8 cellular contexts compared by ENCODE assay signal in genomic region chr10:102352066-102352715, GRCh38. TPM values are rescaled to one million over a fixed set of nuclear protein-coding genes. Genes with fewer than 3 reads are reported as not detected.
A peak's percentile ranks its signal among the peaks of the same experiment; 100 is the strongest.
DNase-seq lines count a peak whose midpoint lies in the region; ATAC-seq and TF ChIP-seq lines count a peak whose summit lies in the region.

No MANE protein-coding gene starts in this region.

- no peak overlapping the region for H3K27ac Mint-ChIP-seq in activated naive CD4-positive, alpha-beta T cell treated with anti-CD3 and anti-CD28 coated beads, Interleukin-2, amount 10 ng/mL, durations not matched to agents 7 days and 5 days

- no peak overlapping the region for H3K4me3 Mint-ChIP-seq in activated naive CD4-positive, alpha-beta T cell treated with anti-CD3 and anti-CD28 coated beads, Interleukin-2, amount 10 ng/mL, durations not matched to agents 7 days and 5 days

- CTCF ChIA-PET in SK-N-SH (lab: Yijun Ruan, JAX): interaction anchor here (0.6 to 21.0 kb wide), 50 partner anchors 9 to 260 kb away, joined by 3 to 824 read pairs (median 5); partner anchors contain the start of genes C10orf95, ELOVL3, GBF1 and NFKB2
- CTCF ChIA-PET in activated naive CD4-positive, alpha-beta T cell treated with anti-CD3 and anti-CD28 coated beads, Interleukin-2, amount 10 ng/mL, durations not matched to agents 7 days and 5 days (lab: Charles Lee): interaction anchor here (0.6 to 19.4 kb wide), 37 partner anchors 10 to 275 kb away, joined by 3 to 693 read pairs (median 4); partner anchors contain the start of genes ELOVL3, GBF1 and PITX3

- no peaks in the 10 kb centered on the region for H3K9me2 ChIP-seq in SK-N-SH

- H2AFZ ChIP-seq in SK-N-SH (ENCODE audit: low read depth): no peak overlapping the region

- no peak for TF ChIP-seq EP300 in SK-N-SH (IDR thresholded peaks at IDR 0.05; ENCODE audit: borderline replicate concordance in 1 of 2, low read depth in 1 of 2, low read length in 1 of 2)

- peak; percentile 96 for TF ChIP-seq CTCF in SK-N-SH (IDR thresholded peaks at IDR 0.05)

- peaks cover 22 to 41% of the 10 kb centered on the region in 2 experiments for H3K36me3 ChIP-seq in SK-N-SH (replicated peaks in 1 of 2; ENCODE audit: control insufficient read depth in 1 of 2, insufficient read depth in 2 of 2, low read length in 1 of 2)
- peaks cover 6 to 7% of the 10 kb centered on the region in 2 donors for H3K36me3 ChIP-seq in aorta (ENCODE audit: control insufficient read depth in 1 of 2, insufficient read depth in 2 of 2, low read length in 1 of 2)

- intact Hi-C loops in head of caudate nucleus (cut with DNase I): loop anchor here (2.0 to 10.0 kb wide), 2 partner anchors 121 to 187 kb away; no protein-coding TSS in a partner anchor
- intact Hi-C loops in aorta (cut with DNase I): loop anchor here in 1 of 2 donors (2.0 to 10.0 kb wide), 2 partner anchors 123 to 187 kb away; no protein-coding TSS in a partner anchor

- no peak overlapping the region for H3K9ac ChIP-seq in SK-N-SH

- H3K9me3 ChIP-seq in SK-N-SH: no peaks in the 10 kb centered on the region
- no peaks in the 10 kb centered on the region for H3K9me3 ChIP-seq in aorta (ENCODE audit: control insufficient read depth, low read length)

- peaks cover 3% of the 10 kb centered on the region for H3F3A ChIP-seq in SK-N-SH (replicated peaks; ENCODE audit: insufficient read depth)

- H3K36me3 Mint-ChIP-seq in activated naive CD4-positive, alpha-beta T cell treated with anti-CD3 and anti-CD28 coated beads, Interleukin-2, amount 10 ng/mL, durations not matched to agents 7 days and 5 days: peaks cover 33% of the 10 kb centered on the region

- no peaks in the 10 kb centered on the region for H3K4me1 Mint-ChIP-seq in activated naive CD4-positive, alpha-beta T cell treated with anti-CD3 and anti-CD28 coated beads, Interleukin-2, amount 10 ng/mL, durations not matched to agents 7 days and 5 days

- POLR2A ChIA-PET in SK-N-SH (lab: Yijun Ruan, JAX): interaction anchor here (1.7 kb wide), 1 partner anchor 122 kb away, joined by 6 read pairs; no protein-coding TSS in a partner anchor

- 0 out of 2 replicates have a peak, but pooled peaks cover 6% of the 10 kb centered on the region for H3K79me2 ChIP-seq in SK-N-SH (ENCODE audit: insufficient read depth)

- H3K27me3 ChIP-seq in SK-N-SH (ENCODE audit: insufficient read depth): no peaks in the 10 kb centered on the region
- no peaks in the 10 kb centered on the region for H3K27me3 ChIP-seq in aorta (ENCODE audit: control insufficient read depth in 1 of 2, insufficient read depth in 2 of 2, low read length in 1 of 2)

- H3K4me1 ChIP-seq in SK-N-SH (ENCODE audit: control insufficient read depth in 1 of 2, insufficient read depth in 2 of 2, low read depth in 1 of 2, low read length in 1 of 2) (no peaks in the 10 kb centered on the region), aorta (ENCODE audit: control insufficient read depth in 1 of 2, insufficient read depth in 2 of 2, low read length in 2 of 2) (no peaks in the 10 kb centered on the region)

- DNase-seq in DMS79 treated with DMSO at 0.1 percent for 48 hours (lab: John Stamatoyannopoulos, UW) (peak; percentile 25), M059J (ENCODE audit: low read depth) (peak; percentile 60), SK-N-SH (peak; percentile 78), head of caudate nucleus (peak in 40 of 42 donors; percentile 7 to 84 (median 61)), putamen (ENCODE audit: low spot score) (peak; percentile 13), aorta (peak; percentile 60 to 80)
- DNase-seq in activated naive CD4-positive, alpha-beta T cell treated with anti-CD3 and anti-CD28 coated beads, Interleukin-2, amount 10 ng/mL, durations not matched to agents 7 days and 5 days: peak; percentile 84

- WGBS in SK-N-SH (ENCODE audit: low lambda C conversion rate): 70% methylated on average over 7 of the region's 7 CpGs
- 71 to 77% methylated on average over 7 of the region's 7 CpGs for WGBS in aorta, 2 donors

- no peaks in the 10 kb centered on the region for H3K27me3 Mint-ChIP-seq in activated naive CD4-positive, alpha-beta T cell treated with anti-CD3 and anti-CD28 coated beads, Interleukin-2, amount 10 ng/mL, durations not matched to agents 7 days and 5 days

- peak; percentile 76 for ATAC-seq in aorta (ENCODE audit: low FRiP score)
- no peak for ATAC-seq in HG03135 (IDR thresholded peaks at IDR 0.05; ENCODE audit: unreplicated experiment)

- H3K4me3 ChIP-seq in SK-N-SH (ENCODE audit: low read depth in 2 of 2, low read length in 1 of 2): no peak overlapping the region; a peak in 1 of 4 replicates
- no peak overlapping the region for H3K4me3 ChIP-seq in aorta (ENCODE audit: low read length in 2 of 2)

- H3K27ac ChIP-seq in SK-N-SH (ENCODE audit: low read depth in 2 of 2, low read length in 1 of 2) (no peak overlapping the region), aorta (ENCODE audit: low read depth in 1 of 2, low read length in 2 of 2) (no peak overlapping the region)

- H4K20me1 ChIP-seq in SK-N-SH (ENCODE audit: insufficient read depth): peaks cover 12% of the 10 kb centered on the region

- no peak overlapping the region for H3K4me2 ChIP-seq in SK-N-SH

- H3K9me3 Mint-ChIP-seq in activated naive CD4-positive, alpha-beta T cell treated with anti-CD3 and anti-CD28 coated beads, Interleukin-2, amount 10 ng/mL, durations not matched to agents 7 days and 5 days: no peaks in the 10 kb centered on the region

- peak; percentile 83 for TF ChIP-seq RAD21 in SK-N-SH (IDR thresholded peaks at IDR 0.05; ENCODE audit: low read length)

TF ChIP-seq in SK-N-SH, 30 proteins besides CTCF, POLR2A, EP300 and RAD21:
- no peak for TF ChIP-seq POLR2AphosphoS5 (IDR thresholded peaks at IDR 0.05; ENCODE audit: low read depth, low read length)
- peak; percentile 87 for TF ChIP-seq SMC3 (IDR thresholded peaks at IDR 0.05; ENCODE audit: low read depth, low read length)
- TF ChIP-seq CHD2 (IDR thresholded peaks at IDR 0.05; ENCODE audit: low read length, partially characterized antibody): peak; percentile 31

RNA-seq across cellular contexts. Expression of gene NFKB2, which starts 43.3 kb away (rescaled TPM):
- 9.1 and 20.7 TPM in 2 replicates for total RNA-seq in M059J (2014; rRNA removed; shearing (Covaris generic))
- polyA plus RNA-seq in SK-N-SH (2012; rRNA removed) (20.6 and 26.6 TPM in 2 replicates), aorta (10 to 100 TPM in 1 of 2 donors, 1 to 10 TPM in 1; 9.8 to 43.4 TPM)
- 9.9 and 14.1 TPM in 2 replicates for polyA plus RNA-seq in SK-N-SH (2012; cell fraction: cytosol; rRNA removed)
- 66.4 and 78.0 TPM in 2 replicates for polyA plus RNA-seq in SK-N-SH (2012; cell fraction: nucleus; rRNA removed)
- total RNA-seq in aorta: 10 to 100 TPM; 48.4 to 63.3 TPM

Comparison
In these comparisons a context has a peak if more than half of its experiments do, and no peak if none do; other contexts are left out.
1. DNase-seq: peak in every context shown above with its lines; median percentile 84 in activated naive CD4-positive, alpha-beta T cell treated with anti-CD3 and anti-CD28 coated beads, Interleukin-2, amount 10 ng/mL, durations not matched to agents 7 days and 5 days; 78 in SK-N-SH; 70 in aorta; 61 in head of caudate nucleus; 60 in M059J; 25 in DMS79 treated with DMSO at 0.1 percent for 48 hours; 13 in putamen.